ENCODE assay signal across 26 cellular contexts in the genomic region with DNA sequence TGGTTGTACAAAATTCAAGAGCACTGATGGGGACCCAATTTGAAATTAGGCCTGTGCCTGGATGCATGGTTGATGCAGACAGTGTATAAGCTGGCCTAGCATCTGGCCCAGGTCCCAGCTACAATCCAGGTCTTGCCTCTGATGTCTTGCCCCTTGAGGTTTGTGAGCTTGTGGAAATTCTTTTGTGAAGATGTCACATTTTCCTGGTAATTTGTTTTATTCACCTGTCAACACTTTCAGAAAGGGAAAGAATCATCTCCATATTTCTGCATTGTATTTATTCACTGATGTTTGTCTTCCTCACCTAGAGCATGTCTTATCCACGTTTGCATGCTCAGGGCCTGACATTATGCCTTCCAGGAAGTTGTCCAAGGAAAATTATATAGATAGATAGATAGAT.
"Had no signal": no experiment of that assay in that cellular context is flagged by ENCODE, and none has a peak within 500 bp of the region (broad histone marks: within the 10 kb centered on the region; RNA-seq: fewer than 3 reads in every experiment).

No MANE protein-coding gene starts in this region.

- DNase-seq: hippocampal formation; kidney; left colon; left lung; lower lobe of right lung; mammary epithelial cell; mesenchymal stem cell; natural killer cell; nephron progenitor cell; nucleus accumbens; pancreas; posterior cingulate gyrus; right cardiac atrium; stimulated activated CD4-positive, alpha-beta T cell treated with anti-CD3 and anti-CD28 coated beads, Interleukin-12 subunit alpha, Interleukin-12 subunit beta, amount 100 ng/mL, for 4 hours; stimulated activated CD4-positive, alpha-beta T cell treated with anti-CD3 and anti-CD28 coated beads, Interleukin-15, amount 100 ng/mL, for 24 hours; stimulated activated CD4-positive, alpha-beta T cell treated with anti-CD3 and anti-CD28 coated beads, Interleukin-2, amount 100 ng/mL, for 24 hours; stimulated activated CD4-positive, alpha-beta T cell treated with anti-CD3 and anti-CD28 coated beads, Interleukin-4, amount 100 ng/mL, for 1 hour; stimulated activated naive B cell treated with anti-CD40 and anti-IgM and Interleukin-4, amounts not matched to agents 10 μg/mL and 1 μg/mL and 100 μg/mL, for 72 hours; stimulated activated naive CD8-positive, alpha-beta T cell treated with anti-CD3 and anti-CD28 coated beads, Interleukin-15, Interleukin-2, amounts not matched to agents 100 U/mL and 50 U/mL, for 24 hours; stomach; testis; thyroid gland; transverse colon; uterus had no signal

- H3K9me3 ChIP-seq: lower lobe of right lung, pancreas, prostate gland, testis, thyroid gland, uterus had no signal

- H3K4me3 ChIP-seq: left lung, lower lobe of right lung, pancreas, prostate gland, skin epidermis, stomach, testis, thyroid gland, transverse colon, uterus had no signal

- H3K4me1 ChIP-seq: left lung, lower lobe of right lung, pancreas, prostate gland, stomach, testis, thyroid gland, uterus had no signal

- H3K27me3 ChIP-seq: pancreas, testis, thyroid gland, transverse colon, uterus had no signal

- H3K27ac ChIP-seq: left lung, lower lobe of right lung, pancreas, prostate gland, skin epidermis, stomach, testis, thyroid gland, transverse colon, uterus had no signal

- H3K36me3 ChIP-seq: left lung, lower lobe of right lung, pancreas, prostate gland, stomach, thyroid gland, transverse colon, uterus had no signal
